ENCODE assay signal across 15 cellular contexts in the genomic region with DNA sequence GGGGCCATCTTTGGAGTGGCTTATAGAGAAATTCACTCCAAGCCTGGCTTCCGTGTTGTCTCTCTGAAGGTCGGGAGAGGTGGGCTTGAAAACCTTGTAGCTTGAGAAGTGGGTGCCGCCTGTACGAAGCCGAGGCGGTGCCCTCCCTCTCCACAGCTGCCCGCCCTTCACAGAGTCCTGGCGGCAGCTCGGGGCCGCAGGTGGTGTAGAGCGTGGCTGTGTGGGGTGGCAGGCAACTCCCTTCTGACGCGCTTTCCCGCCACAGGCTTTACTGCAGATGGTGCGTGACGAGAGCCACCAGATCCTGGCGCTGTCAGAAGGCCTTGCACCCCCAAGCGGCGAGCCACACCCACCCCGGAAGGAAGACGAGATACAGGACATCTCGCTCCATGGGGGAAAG. TPM values are rescaled to one million over a fixed set of nuclear protein-coding genes. Genes with fewer than 3 reads are reported as not detected.
DNase-seq lines count a peak whose midpoint lies in the region; ATAC-seq and TF ChIP-seq lines count a peak whose summit lies in the region.
"Had no signal": no experiment of that assay in that cellular context is flagged by ENCODE, and none has a peak within 500 bp of the region (broad histone marks: within the 10 kb centered on the region; RNA-seq: fewer than 3 reads in every experiment).

No MANE protein-coding gene starts in this region.

- no peaks in the 10 kb centered on the region for H3K27me3 Mint-ChIP-seq in activated CD8-positive, alpha-beta T cell treated with anti-CD3 and anti-CD28 coated beads, Interleukin-2, amount 10 ng/mL, durations not matched to agents 7 days and 5 days (ENCODE audit: low read depth)
- no peaks in the 10 kb centered on the region for H3K27me3 Mint-ChIP-seq in central memory CD8-positive, alpha-beta T cell

- no peaks in the 10 kb centered on the region for H3K9me3 Mint-ChIP-seq in activated CD8-positive, alpha-beta T cell treated with anti-CD3 and anti-CD28 coated beads, Interleukin-2, amount 10 ng/mL, durations not matched to agents 7 days and 5 days (ENCODE audit: insufficient read depth)
- no peaks in the 10 kb centered on the region for H3K9me3 Mint-ChIP-seq in central memory CD8-positive, alpha-beta T cell

- H3K36me3 Mint-ChIP-seq in activated CD8-positive, alpha-beta T cell treated with anti-CD3 and anti-CD28 coated beads, Interleukin-2, amount 10 ng/mL, durations not matched to agents 7 days and 5 days (ENCODE audit: low read depth) = peaks cover 43% of the 10 kb centered on the region
- peaks cover 9% of the 10 kb centered on the region for H3K36me3 Mint-ChIP-seq in central memory CD8-positive, alpha-beta T cell (ENCODE audit: insufficient read depth)

- DNase-seq in NCI-H1092 (lab: John Stamatoyannopoulos, UW) = peak; percentile 61
- peak; percentile 88 for DNase-seq in activated CD8-positive, alpha-beta T cell treated with anti-CD3 and anti-CD28 coated beads, Interleukin-2, amount 10 ng/mL, durations not matched to agents 7 days and 5 days
- peak; percentile 54 to 84 for DNase-seq in central memory CD8-positive, alpha-beta T cell (ENCODE audit: low spot score in 2 of 2)
- DNase-seq in stimulated activated CD8-positive, alpha-beta memory T cell treated with anti-CD3 and anti-CD28 coated beads, Interleukin-4, amount 100 ng/mL, for 1 hour (ENCODE audit: low read depth in 2 of 2, low spot score in 1 of 2) = peak; percentile 17 to 39
- no peak for DNase-seq in cerebellum (ENCODE audit: low spot score)
- DNase-seq in RWPE1 (ENCODE audit: low spot score) = no peak
- DNase-seq: foreskin melanocyte, mammary epithelial cell, NCI-H446 treated with DMSO at 0.1 percent for 48 hours, T1000, uterus had no signal

- peak; percentile 75 for ATAC-seq in activated CD8-positive, alpha-beta T cell treated with anti-CD3 and anti-CD28 coated beads, Interleukin-2, amount 10 ng/mL, durations not matched to agents 7 days and 5 days
- ATAC-seq in central memory CD8-positive, alpha-beta T cell (replicated peaks; ENCODE audit: extremely low read depth, poor library complexity, severe bottlenecking) = peak; percentile 75
- ATAC-seq in HG03460 (IDR thresholded peaks at IDR 0.05; ENCODE audit: unreplicated experiment) (no peak), GM18909 (IDR thresholded peaks at IDR 0.05; ENCODE audit: poor library complexity, unreplicated experiment) (no peak)
- ATAC-seq: sciatic nerve had no signal

- H3K4me3 Mint-ChIP-seq in activated CD8-positive, alpha-beta T cell treated with anti-CD3 and anti-CD28 coated beads, Interleukin-2, amount 10 ng/mL, durations not matched to agents 7 days and 5 days = peak overlapping the region; percentile 72
- peak overlapping the region; percentile 82 for H3K4me3 Mint-ChIP-seq in central memory CD8-positive, alpha-beta T cell

- TF ChIP-seq CTCF in RWPE1 (conservative IDR thresholded peaks at IDR 0.05; ENCODE audit: low read depth) = no peak

- POLR2A ChIA-PET in activated CD8-positive, alpha-beta T cell treated with anti-CD3 and anti-CD28 coated beads, Interleukin-2, amount 10 ng/mL, durations not matched to agents 7 days and 5 days (lab: Charles Lee) = interaction anchor here (0.8 to 3.0 kb wide), 7 partner anchors 11 to 283 kb away, joined by 3 to 16 read pairs (median 3); no protein-coding TSS in a partner anchor
- POLR2A ChIA-PET in RWPE1 (lab: Yijun Ruan, JAX; ENCODE audit: low non-redundant PET) = no interaction called here

- no peak overlapping the region for H3K27ac ChIP-seq in RWPE1
- H3K27ac ChIP-seq: cardiac muscle cell, uterus had no signal

- CTCF ChIA-PET in activated CD8-positive, alpha-beta T cell treated with anti-CD3 and anti-CD28 coated beads, Interleukin-2, amount 10 ng/mL, durations not matched to agents 7 days and 5 days (lab: Charles Lee) = interaction anchor here (0.7 to 1.4 kb wide), 2 partner anchors 14 to 32 kb away, joined by 3 read pairs; no protein-coding TSS in a partner anchor
- CTCF ChIA-PET in RWPE1 (lab: Yijun Ruan, JAX) = no interaction called here

- peaks cover 32% of the 10 kb centered on the region for H3K4me1 Mint-ChIP-seq in activated CD8-positive, alpha-beta T cell treated with anti-CD3 and anti-CD28 coated beads, Interleukin-2, amount 10 ng/mL, durations not matched to agents 7 days and 5 days (ENCODE audit: low read depth)
- H3K4me1 Mint-ChIP-seq in central memory CD8-positive, alpha-beta T cell = peaks cover 24% of the 10 kb centered on the region

- H3K27ac Mint-ChIP-seq in activated CD8-positive, alpha-beta T cell treated with anti-CD3 and anti-CD28 coated beads, Interleukin-2, amount 10 ng/mL, durations not matched to agents 7 days and 5 days = peak overlapping the region; percentile 100
- H3K27ac Mint-ChIP-seq in central memory CD8-positive, alpha-beta T cell (ENCODE audit: low read depth) = peak overlapping the region; percentile 96

RNA-seq across cellular contexts. Expression of gene DIP2A, which starts 33.1 kb away (rescaled TPM):
- total RNA-seq in activated CD8-positive, alpha-beta T cell treated with anti-CD3 and anti-CD28 coated beads, Interleukin-2, amount 10 ng/mL, durations not matched to agents 7 days and 5 days = 10 to 100 TPM; 53.7 to 53.9 TPM
- 67.7 TPM for total RNA-seq in cerebellum

Comparison
In these comparisons a context has a peak if more than half of its experiments do, and no peak if none do; other contexts are left out.
1. DNase-seq: peak in NCI-H1092 (single experiment), activated CD8-positive, alpha-beta T cell treated with anti-CD3 and anti-CD28 coated beads, Interleukin-2, amount 10 ng/mL, durations not matched to agents 7 days and 5 days (single experiment), central memory CD8-positive, alpha-beta T cell (2 of 2) and stimulated activated CD8-positive, alpha-beta memory T cell treated with anti-CD3 and anti-CD28 coated beads, Interleukin-4, amount 100 ng/mL, for 1 hour (2 of 2); none in cerebellum (single experiment) and RWPE1 (single experiment).
2. ATAC-seq: peak in activated CD8-positive, alpha-beta T cell treated with anti-CD3 and anti-CD28 coated beads, Interleukin-2, amount 10 ng/mL, durations not matched to agents 7 days and 5 days (single experiment) and central memory CD8-positive, alpha-beta T cell (single experiment); none in HG03460 (single experiment) and GM18909 (single experiment).